ENCODE assay signal across 17 cellular contexts in the genomic region with DNA sequence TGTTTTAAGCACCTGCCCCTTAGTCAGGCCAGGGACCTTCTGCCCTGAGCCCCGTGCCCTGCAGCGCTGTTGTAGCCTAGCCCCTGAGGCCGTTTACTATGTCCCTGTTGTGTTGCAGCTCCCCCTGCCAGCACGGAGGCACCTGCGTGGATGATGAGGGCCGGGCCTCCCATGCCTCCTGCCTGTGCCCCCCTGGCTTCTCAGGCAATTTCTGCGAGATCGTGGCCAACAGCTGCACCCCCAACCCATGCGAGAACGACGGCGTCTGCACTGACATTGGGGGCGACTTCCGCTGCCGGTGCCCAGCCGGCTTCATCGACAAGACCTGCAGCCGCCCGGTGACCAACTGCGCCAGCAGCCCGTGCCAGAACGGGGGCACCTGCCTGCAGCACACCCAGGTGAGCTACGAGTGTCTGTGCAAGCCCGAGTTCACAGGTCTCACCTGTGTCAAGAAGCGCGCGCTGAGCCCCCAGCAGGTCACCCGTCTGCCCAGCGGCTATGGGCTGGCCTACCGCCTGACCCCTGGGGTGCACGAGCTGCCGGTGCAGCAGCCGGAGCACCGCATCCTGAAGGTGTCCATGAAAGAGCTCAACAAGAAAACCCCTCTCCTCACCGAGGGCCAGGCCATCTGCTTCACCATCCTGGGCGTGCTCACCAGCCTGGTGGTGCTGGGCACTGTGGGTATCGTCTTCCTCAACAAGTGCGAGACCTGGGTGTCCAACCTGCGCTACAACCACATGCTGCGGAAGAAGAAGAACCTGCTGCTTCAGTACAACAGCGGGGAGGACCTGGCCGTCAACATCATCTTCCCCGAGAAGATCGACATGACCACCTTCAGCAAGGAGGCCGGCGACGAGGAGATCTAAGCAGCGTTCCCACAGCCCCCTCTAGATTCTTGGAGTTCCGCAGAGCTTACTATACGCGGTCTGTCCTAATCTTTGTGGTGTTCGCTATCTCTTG. TPM values are rescaled to one million over a fixed set of nuclear protein-coding genes. Genes with fewer than 3 reads are reported as not detected.
DNase-seq lines count a peak whose midpoint lies in the region; ATAC-seq, FAIRE-seq and TF ChIP-seq lines count a peak whose summit lies in the region.
"Had no signal": no experiment of that assay in that cellular context is flagged by ENCODE, and none has a peak within 500 bp of the region (broad histone marks: within the 10 kb centered on the region; RNA-seq: fewer than 3 reads in every experiment).

No MANE protein-coding gene starts in this region.

- no peaks in the 10 kb centered on the region for H3K9me2 ChIP-seq in SK-N-SH

- H3K4me1 Mint-ChIP-seq in stimulated activated naive B cell treated with anti-CD40 and anti-IgM and Interleukin-4, amounts not matched to agents 10 μg/mL and 1 μg/mL and 100 μg/mL, for 72 hours, result no peaks in the 10 kb centered on the region

- no peak overlapping the region for H3K4me3 Mint-ChIP-seq in stimulated activated naive B cell treated with anti-CD40 and anti-IgM and Interleukin-4, amounts not matched to agents 10 μg/mL and 1 μg/mL and 100 μg/mL, for 72 hours
- H3K4me3 Mint-ChIP-seq: CD8-positive, alpha-beta T cell; HFFc6 had no signal

- TF ChIP-seq CTCF in SK-N-SH (IDR thresholded peaks at IDR 0.05), result no peak
- TF ChIP-seq CTCF in RWPE2 (IDR thresholded peaks at IDR 0.05; ENCODE audit: poor library complexity, severe bottlenecking), result no peak
- TF ChIP-seq CTCF in HepG2 (CRISPR knock-in tag; IDR thresholded peaks at IDR 0.05), result 0 out of 2 replicates have a peak, but pooled peaks have one; percentile 6

- H3K4me1 ChIP-seq in SK-N-SH (ENCODE audit: control insufficient read depth in 1 of 2, insufficient read depth in 2 of 2, low read depth in 1 of 2, low read length in 1 of 2) (peaks cover 0 to 62% of the 10 kb centered on the region in 2 experiments; a peak in 1 of 4 replicates), RWPE2 (ENCODE audit: insufficient read depth, poor library complexity, severe bottlenecking) (no peaks in the 10 kb centered on the region), HepG2 (ENCODE audit: insufficient read depth, low read length) (peaks cover 5% of the 10 kb centered on the region)
- H3K4me1 ChIP-seq: BLaER1 had no signal

- BruUV-seq in HepG2 (replicated peaks; lab: Mats Ljungman, UMichigan), result TSS peak; percentile 91

- H3K27ac Mint-ChIP-seq in stimulated activated naive B cell treated with anti-CD40 and anti-IgM and Interleukin-4, amounts not matched to agents 10 μg/mL and 1 μg/mL and 100 μg/mL, for 72 hours, result no peak overlapping the region
- H3K27ac Mint-ChIP-seq: CD8-positive, alpha-beta T cell; HFFc6 had no signal

- TF ChIP-seq RAD21 in SK-N-SH (IDR thresholded peaks at IDR 0.05; ENCODE audit: low read length) (no peak), HepG2 (CRISPR knock-in tag; IDR thresholded peaks at IDR 0.05) (no peak)

- in situ Hi-C loops in HepG2 (cut with HindIII; ENCODE audit: extremely low pct_ligation_motif_present, low pct_unique_long_range_greater_than_20kb), result no loop called here

- H3K4me3 ChIP-seq in SK-N-SH (ENCODE audit: low read depth in 2 of 2, low read length in 1 of 2), result no peak overlapping the region
- H3K4me3 ChIP-seq in RWPE2 (ENCODE audit: severe bottlenecking), result no peak overlapping the region
- no peak overlapping the region for H3K4me3 ChIP-seq in HepG2 (replicated peaks in 1 of 3; ENCODE audit: insufficient read depth in 1 of 3, low read depth in 2 of 3, low read length in 3 of 3)
- H3K4me3 ChIP-seq: BLaER1, MG63 had no signal

- peaks cover 12 to 31% of the 10 kb centered on the region in 2 donors for H3K27me3 Mint-ChIP-seq in stimulated activated naive B cell treated with anti-CD40 and anti-IgM and Interleukin-4, amounts not matched to agents 10 μg/mL and 1 μg/mL and 100 μg/mL, for 72 hours

- H3K4me2 ChIP-seq in SK-N-SH, result no peak overlapping the region
- H3K4me2 ChIP-seq in HepG2 (ENCODE audit: low read depth, low read length), result no peak overlapping the region
- H3K4me2 ChIP-seq: BLaER1 had no signal

- no peak for FAIRE-seq in HepG2 (lab: Jason Lieb, UNC)

- POLR2A ChIA-PET in SK-N-SH (lab: Yijun Ruan, JAX), result interaction anchor here (0.7 to 7.8 kb wide), 12 partner anchors 11 to 313 kb away, joined by 3 to 103 read pairs (median 4); no protein-coding TSS in a partner anchor
- POLR2A ChIA-PET in HepG2 (lab: Yijun Ruan, JAX), result no interaction called here

- H3K9me3 ChIP-seq in SK-N-SH (no peaks in the 10 kb centered on the region), RWPE2 (ENCODE audit: severe bottlenecking) (no peaks in the 10 kb centered on the region), HepG2 (ENCODE audit: low read length) (no peaks in the 10 kb centered on the region)
- H3K9me3 ChIP-seq: BLaER1, MG63 had no signal

- ATAC-seq in SK-N-SH treated with all-trans-retinoic acid at 6 μM for 48 hours (no peak), RWPE2 (ENCODE audit: low read depth) (no peak), HepG2 (no peak), sciatic nerve (no peak)
- ATAC-seq in stimulated activated naive B cell treated with anti-CD40 and anti-IgM and Interleukin-4, amounts not matched to agents 10 μg/mL and 1 μg/mL and 100 μg/mL, for 72 hours (replicated peaks), result no peak
- ATAC-seq: CD8-positive, alpha-beta T cell had no signal

- H4K20me1 ChIP-seq in SK-N-SH (ENCODE audit: insufficient read depth) (no peaks in the 10 kb centered on the region), HepG2 (ENCODE audit: insufficient read depth, low read length) (no peaks in the 10 kb centered on the region)
- H4K20me1 ChIP-seq: BLaER1 had no signal

- DNase-seq in SK-N-SH, result peak; percentile 28
- peak; percentile 71 for DNase-seq in RWPE2 (ENCODE audit: low spot score)
- no peak for DNase-seq in HepG2 (ENCODE audit: low spot score)
- DNase-seq in sciatic nerve (ENCODE audit: low spot score), result peak; percentile 42
- DNase-seq in stimulated activated naive B cell treated with anti-CD40 and anti-IgM and Interleukin-4, amounts not matched to agents 10 μg/mL and 1 μg/mL and 100 μg/mL, for 72 hours, result no peak
- no peak for DNase-seq in NCI-H226
- no peak for DNase-seq in NCI-H82 (lab: John Stamatoyannopoulos, UW)
- DNase-seq: CD8-positive, alpha-beta T cell; GOT3; HFFc6; MG63; NCI-H1092; NCI-H1694; NCI-H524 had no signal

- H3K9ac ChIP-seq in SK-N-SH, result no peak overlapping the region
- no peak overlapping the region for H3K9ac ChIP-seq in HepG2 (ENCODE audit: insufficient read depth, low read depth, low read length)
- H3K9ac ChIP-seq: BLaER1 had no signal

- CTCF ChIA-PET in SK-N-SH (lab: Yijun Ruan, JAX) (interaction anchor here (0.8 to 2.3 kb wide), 3 partner anchors 34 to 167 kb away, joined by 3 to 11 read pairs (median 3); no protein-coding TSS in a partner anchor), HepG2 (lab: Yijun Ruan, JAX; ENCODE audit: low intra/inter-chr PET ratio, low total read pairs) (no interaction called here)

- TF ChIP-seq POLR2A in HepG2 (IDR thresholded peaks at IDR 0.05; ENCODE audit: insufficient read depth in 1 of 2, low read depth in 2 of 2, low read length in 2 of 2), result 0 out of 4 replicates have a peak, but pooled peaks of 1 of the 2 experiments have one; percentile 19

- no peaks in the 10 kb centered on the region for H3K9me3 Mint-ChIP-seq in stimulated activated naive B cell treated with anti-CD40 and anti-IgM and Interleukin-4, amounts not matched to agents 10 μg/mL and 1 μg/mL and 100 μg/mL, for 72 hours
- H3K9me3 Mint-ChIP-seq: CD8-positive, alpha-beta T cell; HFFc6 had no signal

- intact Hi-C loops in HepG2 (cut with micrococcal nuclease; ENCODE audit: unreplicated experiment) (no loop called here), sciatic nerve (cut with DNase I) (no loop called here)

- TF ChIP-seq EP300 in SK-N-SH (IDR thresholded peaks at IDR 0.05; ENCODE audit: borderline replicate concordance in 1 of 2, low read depth in 1 of 2, low read length in 1 of 2) (no peak), HepG2 (IDR thresholded peaks at IDR 0.05; ENCODE audit: low read depth in 2 of 2, low read length in 2 of 2) (no peak), HepG2 (CRISPR knock-in tag; IDR thresholded peaks at IDR 0.05; ENCODE audit: borderline replicate concordance) (no peak)

- H3K27me3 ChIP-seq in SK-N-SH (ENCODE audit: insufficient read depth), result 0 out of 2 replicates have a peak, but pooled peaks cover 10% of the 10 kb centered on the region
- H3K27me3 ChIP-seq in RWPE2 (ENCODE audit: insufficient read depth, poor library complexity, severe bottlenecking), result peaks cover 18% of the 10 kb centered on the region
- no peaks in the 10 kb centered on the region; a peak in 1 of 5 replicates for H3K27me3 ChIP-seq in HepG2 (ENCODE audit: control insufficient read depth in 1 of 2, insufficient read depth in 2 of 2, low read length in 2 of 2)
- H3K27me3 ChIP-seq: BLaER1, MG63 had no signal

- H2AFZ ChIP-seq in SK-N-SH (ENCODE audit: low read depth) (no peak overlapping the region), HepG2 (ENCODE audit: low read length) (no peak overlapping the region)

- H3K36me3 Mint-ChIP-seq in stimulated activated naive B cell treated with anti-CD40 and anti-IgM and Interleukin-4, amounts not matched to agents 10 μg/mL and 1 μg/mL and 100 μg/mL, for 72 hours, result no peaks in the 10 kb centered on the region
- H3K36me3 Mint-ChIP-seq: CD8-positive, alpha-beta T cell had no signal

- no peaks in the 10 kb centered on the region for H3K79me2 ChIP-seq in SK-N-SH (ENCODE audit: insufficient read depth)
- no peaks in the 10 kb centered on the region for H3K79me2 ChIP-seq in HepG2 (ENCODE audit: insufficient read depth, low read length)

- no peaks in the 10 kb centered on the region for H3K36me3 ChIP-seq in SK-N-SH (replicated peaks in 1 of 2; ENCODE audit: control insufficient read depth in 1 of 2, insufficient read depth in 2 of 2, low read length in 1 of 2)
- H3K36me3 ChIP-seq in RWPE2 (ENCODE audit: low read depth), result no peaks in the 10 kb centered on the region
- H3K36me3 ChIP-seq in HepG2 (replicated peaks in 1 of 2; ENCODE audit: control insufficient read depth in 1 of 2, insufficient read depth in 2 of 2, low read length in 2 of 2), result peaks cover 3 to 33% of the 10 kb centered on the region in 2 experiments; a peak in 4 of 5 replicates
- H3K36me3 ChIP-seq: BLaER1, MG63 had no signal

- H3F3A ChIP-seq in SK-N-SH (replicated peaks; ENCODE audit: insufficient read depth), result no peaks in the 10 kb centered on the region

- WGBS in SK-N-SH (ENCODE audit: low lambda C conversion rate), result 81% methylated on average over 20 of the region's 52 CpGs
- WGBS in HepG2 (ENCODE audit: low lambda C conversion rate), result 95% methylated on average over 23 of the region's 52 CpGs

- H3K27ac ChIP-seq in SK-N-SH (ENCODE audit: low read depth in 2 of 2, low read length in 1 of 2), result peak overlapping the region in 1 of 2 experiments; percentile 17; a peak in 1 of 4 replicates
- H3K27ac ChIP-seq in RWPE2 (ENCODE audit: poor library complexity, severe bottlenecking), result no peak overlapping the region
- H3K27ac ChIP-seq in HepG2 (ENCODE audit: extremely low read length, insufficient read depth, low read length), result no peak overlapping the region
- H3K27ac ChIP-seq: BLaER1 had no signal

RNA-seq across cellular contexts. Expression of a gene that starts 7.6 kb away (rescaled TPM):
- polyA plus RNA-seq in SK-N-SH (2012; rRNA removed) (1.2 and 1.7 TPM in 2 replicates), HepG2 (2011; rRNA removed) (312 and 395 TPM in 2 replicates)
- polyA plus RNA-seq in SK-N-SH (2012; cell fraction: cytosol; rRNA removed), result 1.7 and 2.8 TPM in 2 replicates
- 0.73 and 0.87 TPM in 2 replicates for polyA plus RNA-seq in SK-N-SH (2012; cell fraction: nucleus; rRNA removed)
- total RNA-seq in HepG2 (2016; rRNA removed; fragmentation: Illumina TruSeq; extraction: Trizol) (48.2 and 95.5 TPM in 2 replicates), sciatic nerve (0.22 TPM)
- total RNA-seq in HepG2 (2016; cell fraction: cytosol; rRNA removed; fragmentation: Illumina TruSeq; extraction: Trizol; ENCODE audit: low read depth), result 20.1 and 21.5 TPM in 2 replicates
- total RNA-seq in HepG2 (2016; cell fraction: insoluble cytoplasmic fraction; rRNA removed; fragmentation: Illumina TruSeq; extraction: Trizol), result 42.8 and 103 TPM in 2 replicates
- total RNA-seq in HepG2 (2016; cell fraction: membrane; rRNA removed; fragmentation: Illumina TruSeq; extraction: Trizol), result 36.0 and 50.6 TPM in 2 replicates
- 89.0 and 105 TPM in 2 replicates for total RNA-seq in HepG2 (2016; cell fraction: nucleus; rRNA removed; fragmentation: Illumina TruSeq; extraction: Trizol)
- polyA plus RNA-seq in HepG2 (2011; cell fraction: cytosol; rRNA removed), result 265 and 361 TPM in 2 replicates
- 341 and 399 TPM in 2 replicates for polyA plus RNA-seq in HepG2 (2011; cell fraction: nucleus; rRNA removed)
- polyA plus RNA-seq in HepG2 (2012), result 757 and 768 TPM in 2 replicates
- 47.2 and 71.3 TPM in 2 replicates for polyA plus RNA-seq in HepG2 (2016; cell fraction: cytosol; fragmentation: Illumina TruSeq; extraction: Trizol; ENCODE audit: low read depth)
- 105 and 121 TPM in 2 replicates for polyA plus RNA-seq in HepG2 (2016; cell fraction: insoluble cytoplasmic fraction; fragmentation: Illumina TruSeq; extraction: Trizol; ENCODE audit: low read depth)
- 59.9 and 79.2 TPM in 2 replicates for polyA plus RNA-seq in HepG2 (2016; cell fraction: membrane; fragmentation: Illumina TruSeq; extraction: Trizol; ENCODE audit: low read depth)
- 324 and 361 TPM in 2 replicates for polyA plus RNA-seq in HepG2 (2016; cell fraction: nucleus; fragmentation: Illumina TruSeq; extraction: Trizol; ENCODE audit: insufficient read depth, low read depth)
- polyA minus RNA-seq in HepG2 (2011; rRNA and poly(A)+ RNA removed; ENCODE audit: low replicate concordance), result 0.49 and 99.7 TPM in 2 replicates
- 86.7 and 119 TPM in 2 replicates for polyA minus RNA-seq in HepG2 (2011; cell fraction: cytosol; rRNA and poly(A)+ RNA removed)
- polyA minus RNA-seq in HepG2 (2011; cell fraction: nucleus; rRNA and poly(A)+ RNA removed), result 18.8 and 31.0 TPM in 2 replicates
- total RNA-seq: A172; CD8-positive, alpha-beta T cell; HFFc6 had no signal

Comparison
In these comparisons a context has a peak if more than half of its experiments do, and no peak if none do; other contexts are left out.
1. DNase-seq: peak in SK-N-SH (single experiment), RWPE2 (single experiment) and sciatic nerve (single experiment); none in HepG2 (single experiment), stimulated activated naive B cell treated with anti-CD40 and anti-IgM and Interleukin-4, amounts not matched to agents 10 μg/mL and 1 μg/mL and 100 μg/mL, for 72 hours (single experiment), NCI-H226 (single experiment) and NCI-H82 (single experiment).
2. RNA of a gene that starts 7.6 kb away (total RNA-seq): 20.1 to 105 TPM in HepG2; 0.22 TPM in sciatic nerve (single experiment); every median in the first group is over 10 times any median in the second.